ENCODE assay signal across 8 cellular contexts in the genomic region with DNA sequence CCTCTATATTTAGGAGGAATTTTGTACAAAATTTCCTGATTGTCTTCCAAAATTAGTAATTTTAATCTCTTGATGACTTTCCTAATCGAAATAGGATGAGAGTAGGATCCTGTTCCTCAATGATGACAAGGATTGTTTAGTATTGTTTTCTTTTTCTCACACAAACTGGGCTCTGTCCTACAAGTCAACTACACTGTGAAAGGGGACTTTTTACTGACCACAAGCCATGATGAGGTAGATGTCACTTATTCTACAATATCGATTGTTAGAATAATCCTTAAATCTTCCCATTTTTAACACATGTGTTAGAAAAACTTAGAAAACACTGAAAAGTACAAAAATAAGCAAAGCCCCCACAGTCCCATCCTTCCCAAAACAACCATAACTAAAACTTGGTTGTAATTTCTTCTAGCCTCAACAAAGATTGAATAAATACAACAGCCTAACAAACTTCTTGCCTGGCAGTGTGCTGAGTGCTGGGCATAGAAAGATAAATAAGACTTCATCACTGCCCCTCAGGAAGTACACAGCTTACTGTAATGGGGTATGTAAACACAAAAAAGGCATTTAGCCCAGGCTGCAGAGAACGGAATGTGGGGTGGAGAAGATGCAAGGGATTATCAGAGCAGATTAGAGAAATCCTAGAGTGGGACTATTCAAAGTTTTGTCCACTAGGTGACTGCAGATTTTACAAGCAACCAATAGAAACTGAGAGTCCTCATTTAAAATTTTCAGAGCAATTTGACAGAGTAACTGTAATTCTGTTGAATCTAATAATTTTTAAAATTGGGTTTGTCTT. TPM values are rescaled to one million over a fixed set of nuclear protein-coding genes. Genes with fewer than 3 reads are reported as not detected.
A peak's percentile ranks its signal among the peaks of the same experiment; 100 is the strongest.
DNase-seq lines count a peak whose midpoint lies in the region; ATAC-seq, FAIRE-seq and TF ChIP-seq lines count a peak whose summit lies in the region.

No MANE protein-coding gene starts in this region.

- POLR2A ChIA-PET in K562 (lab: Yijun Ruan, JAX): no interaction called here

- H2AFZ ChIP-seq in K562 (ENCODE audit: low read depth, low read length): no peak overlapping the region

- no peak for TF ChIP-seq POLR2A in K562 (conservative IDR thresholded peaks at IDR 0.05)

- H3K27ac Mint-ChIP-seq in naive B cell: peak overlapping the region in 1 of 6 donors; percentile 2
- H3K27ac Mint-ChIP-seq in activated naive CD4-positive, alpha-beta T cell treated with anti-CD3 and anti-CD28 coated beads, Interleukin-2, amount 50 U/mL, for 72 hours: no peak overlapping the region

- no peaks in the 10 kb centered on the region for H3K27me3 ChIP-seq in K562 (ENCODE audit: control insufficient read depth in 2 of 2, insufficient read depth in 2 of 2, low read length in 2 of 2)

- peak; percentile 50 for ATAC-seq in HG03342 (IDR thresholded peaks at IDR 0.05; ENCODE audit: unreplicated experiment)
- peak; percentile 44; the same call in 2 of the 3 replicates for ATAC-seq in K562
- peak; percentile 40 to 60 for ATAC-seq in naive B cell (ENCODE audit: low read depth in 2 of 2)
- ATAC-seq in activated naive CD4-positive, alpha-beta T cell treated with anti-CD3 and anti-CD28 coated beads, Interleukin-2, amount 50 U/mL, for 72 hours: no peak

- peak overlapping the region in 2 of 8 donors; percentile 6 to 53 for H3K4me3 Mint-ChIP-seq in naive B cell

- H3K4me1 Mint-ChIP-seq in naive B cell: peaks cover 9 to 12% (median 11%) of the 10 kb centered on the region in 3 donors

- peaks cover 0 to 19% of the 10 kb centered on the region in 2 experiments; a peak in 3 of 5 replicates for H3K4me1 ChIP-seq in K562 (replicated peaks in 1 of 2; ENCODE audit: control insufficient read depth in 2 of 2, insufficient read depth in 2 of 2, low read length in 2 of 2)

- no peak for TF ChIP-seq RAD21 in K562 (CRISPR knock-in tag; conservative IDR thresholded peaks at IDR 0.05 in 1 of 2, IDR thresholded peaks at IDR 0.05 in 1 of 2)

- peaks cover 0 to 3% (median 0%) of the 10 kb centered on the region in 7 donors for H3K9me3 Mint-ChIP-seq in naive B cell
- no peaks in the 10 kb centered on the region for H3K9me3 Mint-ChIP-seq in activated naive CD4-positive, alpha-beta T cell treated with anti-CD3 and anti-CD28 coated beads, Interleukin-2, amount 50 U/mL, for 72 hours

- no peaks in the 10 kb centered on the region for H4K20me1 ChIP-seq in K562 (replicated peaks; ENCODE audit: control insufficient read depth, insufficient read depth, low read length)

- no peaks in the 10 kb centered on the region for H3K9me1 ChIP-seq in K562 (ENCODE audit: control insufficient read depth, insufficient read depth, low read length)

- H3K36me3 Mint-ChIP-seq in naive B cell: no peaks in the 10 kb centered on the region
- no peaks in the 10 kb centered on the region for H3K36me3 Mint-ChIP-seq in activated naive CD4-positive, alpha-beta T cell treated with anti-CD3 and anti-CD28 coated beads, Interleukin-2, amount 50 U/mL, for 72 hours

- no peak overlapping the region for H3K4me2 ChIP-seq in K562 (ENCODE audit: insufficient read depth, low read length)

- TF ChIP-seq CTCF in K562 (IDR thresholded peaks at IDR 0.05 in 2 of 3, conservative IDR thresholded peaks at IDR 0.05 in 1 of 3; ENCODE audit: insufficient read depth in 2 of 3, low read depth in 1 of 3, low read length in 3 of 3): 0 out of 6 replicates have a peak, but pooled peaks of 1 of the 3 experiments have one; percentile 17

- no peaks in the 10 kb centered on the region for H3K79me2 ChIP-seq in K562 (ENCODE audit: control insufficient read depth, insufficient read depth, low read length)

- intact Hi-C loops in K562 (cut with micrococcal nuclease): loop anchor here (5.0 kb wide), 2 partner anchors 35 to 125 kb away; a partner anchor contains a TSS

- WGBS in K562 (ENCODE audit: insufficient coverage, low coverage, missing lambda C conversion rate): 50% methylated on average over 3 of the region's 3 CpGs

- no peak overlapping the region for H3K9ac ChIP-seq in K562 (ENCODE audit: insufficient read depth in 1 of 2, low read depth in 2 of 2, low read length in 2 of 2)

- DNase-seq in D341Med (ENCODE audit: low spot score) (peak; percentile 38), K562 (ENCODE audit: extremely low read depth in 1 of 4, low spot score in 3 of 4) (peak in 2 of 4 experiments; percentile 16 to 25), naive B cell (peak; percentile 8), NCI-H1930 (lab: John Stamatoyannopoulos, UW) (no peak), ecto neural progenitor cell (ENCODE audit: low spot score) (no peak), DMS79 treated with DMSO at 0.1 percent for 48 hours (lab: John Stamatoyannopoulos, UW) (no peak)
- DNase-seq in activated naive CD4-positive, alpha-beta T cell treated with anti-CD3 and anti-CD28 coated beads, Interleukin-2, amount 50 U/mL, for 72 hours (ENCODE audit: low spot score in 2 of 2): no peak

- no peaks in the 10 kb centered on the region for H3K9me3 ChIP-seq in K562 (replicated peaks; ENCODE audit: control insufficient read depth, insufficient read depth, low read depth, low read length)

- in situ Hi-C loops in K562 (cut with MboI): no loop called here

- no peak overlapping the region for H3K4me3 ChIP-seq in K562

- CTCF ChIA-PET in K562 (lab: Yijun Ruan, JAX; ENCODE audit: low intra/inter-chr PET ratio): no interaction called here

- H3K36me3 ChIP-seq in K562 (ENCODE audit: control insufficient read depth, insufficient read depth, low read length): no peaks in the 10 kb centered on the region

- no peak for TF ChIP-seq EP300 in K562 (IDR thresholded peaks at IDR 0.05; ENCODE audit: low read length)

- no peak overlapping the region for H3K27ac ChIP-seq in K562 (ENCODE audit: extremely low read depth, low read depth, low read length)

- no peak for FAIRE-seq in K562 (lab: Jason Lieb, UNC)

- no peaks in the 10 kb centered on the region for H3K27me3 Mint-ChIP-seq in naive B cell

- BruUV-seq in K562 (replicated peaks; lab: Mats Ljungman, UMichigan): no TSS peak

TF ChIP-seq in K562, 482 proteins besides CTCF, POLR2A, EP300 and RAD21:
- TF ChIP-seq NFYB (IDR thresholded peaks at IDR 0.05; ENCODE audit: extremely low read depth, insufficient read length) (peak; percentile 30), MYBL2 (IDR thresholded peaks at IDR 0.05; ENCODE audit: low read depth) (peak; percentile 64), MYBL2 (CRISPR knock-in tag; IDR thresholded peaks at IDR 0.05; ENCODE audit: borderline replicate concordance) (no peak), ZFP36 (IDR thresholded peaks at IDR 0.05; ENCODE audit: low read depth, low read length, partially characterized antibody) (no peak), ZNF316 (IDR thresholded peaks at IDR 0.05) (no peak)

RNA-seq across cellular contexts. Expression of a gene that starts 35.6 kb away (rescaled TPM):
- 46.2 and 128 TPM in 2 replicates for total RNA-seq in K562 (2011; cell fraction: chromatin; rRNA removed; ENCODE audit: low replicate concordance)
- 25.0 and 35.4 TPM in 2 replicates for total RNA-seq in K562 (2011; cell fraction: nucleolus; rRNA removed)
- total RNA-seq in K562 (2011; cell fraction: nucleoplasm; rRNA removed): 54.4 and 79.5 TPM in 2 replicates
- total RNA-seq in K562 (2014; rRNA removed): 5.5 and 6.3 TPM in 2 replicates
- 19.3 and 20.4 TPM in 2 replicates for total RNA-seq in K562 (2014; rRNA removed; fragmentation: Illumina TruSeq; extraction: Trizol)
- 12.9 and 16.3 TPM in 2 replicates for total RNA-seq in K562 (2015; rRNA removed; fragmentation: Illumina TruSeq; extraction: Trizol)
- 28.1 and 31.3 TPM in 2 replicates for total RNA-seq in K562 (2021)
- 17.8 and 18.4 TPM in 2 replicates for polyA plus RNA-seq in K562 (2011; rRNA removed)
- polyA plus RNA-seq in K562 (2011; cell fraction: cytosol; rRNA removed): 5.1 and 7.1 TPM in 2 replicates
- polyA plus RNA-seq in K562 (2011; cell fraction: nucleus; rRNA removed): 25.0 and 33.7 TPM in 2 replicates
- 13.5 and 19.8 TPM in 2 replicates for polyA plus RNA-seq in K562 (2012)
- polyA plus RNA-seq in K562 (2014; fragmentation: Illumina TruSeq; extraction: Trizol): 24.6 and 29.3 TPM in 2 replicates
- polyA plus RNA-seq in K562 (2014; fragmentation: Nextera tagmentation; extraction: Ambion mirVana): 10 to 100 TPM; 21.7 to 44.0 TPM
- polyA plus RNA-seq in K562 (2014; rRNA removed): 11.4 and 14.1 TPM in 2 replicates
- 44.1 and 49.7 TPM in 2 replicates for polyA minus RNA-seq in K562 (2011; rRNA and poly(A)+ RNA removed)
- polyA minus RNA-seq in K562 (2011; cell fraction: cytosol; rRNA and poly(A)+ RNA removed): 18.9 and 26.2 TPM in 2 replicates
- polyA minus RNA-seq in K562 (2011; cell fraction: nucleus; rRNA and poly(A)+ RNA removed): 51.2 and 64.6 TPM in 2 replicates
- polyA plus RNA-seq in naive B cell (ENCODE audit: low read depth in 6 of 6): 10 to 100 TPM; 11.0 to 16.4 (median 14.0) TPM
- 10 to 100 TPM; 12.2 to 28.8 TPM for total RNA-seq in activated naive CD4-positive, alpha-beta T cell treated with anti-CD3 and anti-CD28 coated beads, Interleukin-2, amount 50 U/mL, for 72 hours

Comparison
In these comparisons a context has a peak if more than half of its experiments do, and no peak if none do; other contexts are left out.
1. DNase-seq: peak in D341Med (single experiment) and naive B cell (single experiment); none in NCI-H1930 (0 of 2), ecto neural progenitor cell (single experiment), DMS79 treated with DMSO at 0.1 percent for 48 hours (single experiment) and activated naive CD4-positive, alpha-beta T cell treated with anti-CD3 and anti-CD28 coated beads, Interleukin-2, amount 50 U/mL, for 72 hours (0 of 2).
2. ATAC-seq: peak in HG03342 (single experiment), K562 (single experiment) and naive B cell (2 of 2); none in activated naive CD4-positive, alpha-beta T cell treated with anti-CD3 and anti-CD28 coated beads, Interleukin-2, amount 50 U/mL, for 72 hours (0 of 2).